In genomic region chr5:98905857-98906688, GRCh38 we compare ENCODE assay signal across 9 cellular contexts. TPM values are rescaled to one million over a fixed set of nuclear protein-coding genes. Genes with fewer than 3 reads are reported as not detected.
A peak's percentile ranks its signal among the peaks of the same experiment; 100 is the strongest.
DNase-seq lines count a peak whose midpoint lies in the region; ATAC-seq and TF ChIP-seq lines count a peak whose summit lies in the region.
"Had no signal": no experiment of that assay in that cellular context is flagged by ENCODE, and none has a peak within 500 bp of the region (broad histone marks: within the 10 kb centered on the region; RNA-seq: fewer than 3 reads in every experiment).

No MANE protein-coding gene starts in this region.

- no peak for TF ChIP-seq EP300 in gastroesophageal sphincter (IDR thresholded peaks at IDR 0.05)

- H3K27ac ChIP-seq in C4-2B (no peak overlapping the region), gastroesophageal sphincter (no peak overlapping the region), spleen (peak overlapping the region in 1 of 8 donors; percentile 8)
- H3K27ac ChIP-seq: SJSA1 had no signal

- TF ChIP-seq CTCF in C4-2B (conservative IDR thresholded peaks at IDR 0.05) (peak; percentile 83), gastroesophageal sphincter (IDR thresholded peaks at IDR 0.05) (peak; percentile 66 to 79 (median 72)), spleen (IDR thresholded peaks at IDR 0.05 in 8 of 11, conservative IDR thresholded peaks at IDR 0.05 in 3 of 11) (peak; percentile 46 to 87 (median 79))

- WGBS in gastroesophageal sphincter (ENCODE audit: low coverage in 1 of 2), 2 donors = 55 to 73% methylated on average over 3 of the region's 3 CpGs
- 73 to 81% (median 78%) methylated on average over 3 of the region's 3 CpGs for WGBS in spleen, 5 donors

- ATAC-seq in GM18502 (IDR thresholded peaks at IDR 0.05; ENCODE audit: poor library complexity, unreplicated experiment) (peak; percentile 77), T-helper 17 cell (peak; percentile 70), gastroesophageal sphincter (no peak), HG03135 (IDR thresholded peaks at IDR 0.05; ENCODE audit: unreplicated experiment) (no peak)

- H3K4me3 ChIP-seq in Jurkat, Clone E6-1 (ENCODE audit: low read length) = no peak overlapping the region
- H3K4me3 ChIP-seq in gastroesophageal sphincter (no peak overlapping the region), spleen (no peak overlapping the region)
- H3K4me3 ChIP-seq: SJSA1 had no signal

- peak overlapping the region; percentile 87 for H3K27ac Mint-ChIP-seq in T-helper 17 cell

- no peak for TF ChIP-seq POLR2A in gastroesophageal sphincter (IDR thresholded peaks at IDR 0.05)
- no peak for TF ChIP-seq POLR2A in spleen (IDR thresholded peaks at IDR 0.05)

- H3K27me3 ChIP-seq in gastroesophageal sphincter (no peaks in the 10 kb centered on the region), spleen (replicated peaks in 1 of 7) (no peaks in the 10 kb centered on the region)
- H3K27me3 ChIP-seq: SJSA1 had no signal

- no peaks in the 10 kb centered on the region for H3K27me3 Mint-ChIP-seq in T-helper 17 cell

- H3K9me3 ChIP-seq in T-helper 17 cell (ENCODE audit: control insufficient read depth, low read length, poor library complexity, severe bottlenecking) (no peaks in the 10 kb centered on the region), gastroesophageal sphincter (no peaks in the 10 kb centered on the region), spleen (no peaks in the 10 kb centered on the region)
- H3K9me3 ChIP-seq: SJSA1 had no signal

- DNase-seq in Jurkat, Clone E6-1 (ENCODE audit: low read depth, low spot score) = peak; percentile 69
- DNase-seq in T-helper 17 cell (no peak), spleen (no peak), GM19238 (ENCODE audit: insufficient read length, low spot score) (no peak)

- peaks cover 0 to 26% of the 10 kb centered on the region in 2 donors for H3K36me3 ChIP-seq in gastroesophageal sphincter
- peaks cover 0 to 40% (median 26%) of the 10 kb centered on the region in 6 donors for H3K36me3 ChIP-seq in spleen

- peaks cover 2% of the 10 kb centered on the region for H3K36me3 Mint-ChIP-seq in T-helper 17 cell (ENCODE audit: low read depth)

- no peak overlapping the region for H3K4me3 Mint-ChIP-seq in T-helper 17 cell

- intact Hi-C loops in spleen (cut with DNase I; ENCODE audit: low total_unique reads) = loop anchor here (5.0 kb wide), 2 partner anchors 126 to 151 kb away; no protein-coding TSS in a partner anchor

- peaks cover 35% of the 10 kb centered on the region for H3K4me1 Mint-ChIP-seq in T-helper 17 cell

- H3K4me1 ChIP-seq in gastroesophageal sphincter = peaks cover 0 to 41% (median 2%) of the 10 kb centered on the region in 3 donors
- H3K4me1 ChIP-seq in spleen = peaks cover 3 to 74% (median 44%) of the 10 kb centered on the region in 6 donors
- H3K4me1 ChIP-seq: SJSA1 had no signal

RNA-seq across cellular contexts. Expression of gene CHD1, which starts 22.7 kb away (rescaled TPM):
- polyA plus RNA-seq in Jurkat, Clone E6-1 (2012; ENCODE audit: insufficient read depth, insufficient read length) = 67.4 TPM
- total RNA-seq in T-helper 17 cell (100 to 1,000 TPM; 170 to 199 TPM), gastroesophageal sphincter (10 to 100 TPM; 22.7 to 58.1 (median 48.2) TPM), spleen (100 to 1,000 TPM in 2 of 7 donors, 10 to 100 TPM in 5; 58.8 to 118 (median 75.8) TPM)
- polyA plus RNA-seq in spleen = 10 to 100 TPM; 17.3 to 33.3 (median 20.5) TPM

Comparison
In these comparisons a context has a peak if more than half of its experiments do, and no peak if none do; other contexts are left out.
1. ATAC-seq: peak in GM18502 (single experiment) and T-helper 17 cell (single experiment); none in gastroesophageal sphincter (single experiment) and HG03135 (single experiment).
2. Peak in every context shown above with its lines, with median percentiles within 50 percentile points of each other: CTCF ChIP-seq.